20 cellular contexts compared by ENCODE assay signal in the genomic region with DNA sequence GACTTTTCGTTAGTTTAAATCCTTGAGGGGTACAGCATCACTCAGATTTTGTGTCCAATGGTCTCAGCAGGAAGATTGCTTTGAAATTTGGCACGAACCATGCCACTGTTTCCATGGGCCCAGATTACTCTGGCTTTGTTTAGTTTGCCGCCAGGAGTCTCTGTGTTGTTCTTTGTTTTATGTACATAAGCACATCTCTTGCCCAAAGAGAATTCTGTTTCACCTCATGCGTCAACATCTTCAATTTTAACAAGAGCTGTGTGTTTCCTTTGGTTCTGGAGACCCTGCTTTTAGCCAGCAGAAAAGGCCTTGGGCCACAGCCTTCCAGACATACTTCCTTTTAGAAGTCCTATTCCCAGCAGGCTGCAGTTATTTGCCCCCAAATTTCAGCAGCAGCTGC.
A peak's percentile ranks its signal among the peaks of the same experiment; 100 is the strongest.
DNase-seq lines count a peak whose midpoint lies in the region; ATAC-seq and TF ChIP-seq lines count a peak whose summit lies in the region.
"Had no signal": no experiment of that assay in that cellular context is flagged by ENCODE, and none has a peak within 500 bp of the region (broad histone marks: within the 10 kb centered on the region; RNA-seq: fewer than 3 reads in every experiment).

No MANE protein-coding gene starts in this region.

- peaks cover 7% of the 10 kb centered on the region for H3K4me1 Mint-ChIP-seq in T-helper 17 cell
- peaks cover 8% of the 10 kb centered on the region for H3K4me1 Mint-ChIP-seq in activated naive CD4-positive, alpha-beta T cell treated with anti-CD3 and anti-CD28 coated beads for 36 hours (ENCODE audit: low read depth)
- H3K4me1 Mint-ChIP-seq: naive B cell had no signal

- H3K9me3 ChIP-seq in thyroid gland (no peaks in the 10 kb centered on the region), T-helper 17 cell (ENCODE audit: control insufficient read depth, low read length, poor library complexity, severe bottlenecking) (no peaks in the 10 kb centered on the region)
- H3K9me3 ChIP-seq: psoas muscle, SK-N-SH had no signal

- WGBS in thyroid gland, 2 donors: 39 to 41% methylated on average over 4 of the region's 4 CpGs

- H3K27ac ChIP-seq in epithelial cell of prostate: peak overlapping the region; percentile 35
- H3K27ac ChIP-seq in thyroid gland: peak overlapping the region; percentile 73 to 91 (median 79)
- H3K27ac ChIP-seq: GM23248, PC-9, psoas muscle had no signal

- DNase-seq in NCI-H510A treated with DMSO at 0.1 percent for 48 hours (lab: John Stamatoyannopoulos, UW): peak; percentile 4
- no peak for DNase-seq in NCI-H510A (lab: John Stamatoyannopoulos, UW)
- DNase-seq in NCI-H748 treated with DMSO at 0.1 percent for 48 hours (lab: John Stamatoyannopoulos, UW): peak; percentile 72
- DNase-seq in epithelial cell of prostate (ENCODE audit: low read depth, low spot score): no peak
- peak; percentile 71 for DNase-seq in thyroid gland
- no peak for DNase-seq in T-helper 17 cell
- DNase-seq in activated naive CD4-positive, alpha-beta T cell treated with anti-CD3 and anti-CD28 coated beads for 36 hours: no peak
- no peak for DNase-seq in T-helper 2 cell
- DNase-seq: activated CD4-positive, alpha-beta memory T cell treated with anti-CD3 and anti-CD28 coated beads, Interleukin-2, amount 10 ng/mL, durations not matched to agents 7 days and 5 days; glutamatergic neuron; GM23248; MV-4-11; naive B cell; NCI-H526; PC-9; psoas muscle; SK-N-SH; stimulated activated CD4-positive, alpha-beta T cell treated with anti-CD3 and anti-CD28 coated beads, Interleukin-12 subunit alpha, Interleukin-12 subunit beta, amount 100 ng/mL, for 4 hours; stimulated activated naive CD8-positive, alpha-beta T cell treated with anti-CD3 and anti-CD28 coated beads, Interleukin-15, Interleukin-2, amounts not matched to agents 100 U/mL and 50 U/mL, for 24 hours had no signal

- no peak overlapping the region for H3K4me3 ChIP-seq in thyroid gland (replicated peaks in 1 of 3)
- H3K4me3 ChIP-seq: GM23248, PC-9, psoas muscle had no signal

- CTCF ChIA-PET in activated naive CD4-positive, alpha-beta T cell treated with anti-CD3 and anti-CD28 coated beads for 36 hours (lab: Charles Lee): no interaction called here

- no peaks in the 10 kb centered on the region for H3K9me3 Mint-ChIP-seq in activated naive CD4-positive, alpha-beta T cell treated with anti-CD3 and anti-CD28 coated beads for 36 hours
- H3K9me3 Mint-ChIP-seq: activated CD4-positive, alpha-beta memory T cell treated with anti-CD3 and anti-CD28 coated beads, Interleukin-2, amount 10 ng/mL, durations not matched to agents 7 days and 5 days; IgD-negative memory B cell; naive B cell had no signal

- peaks cover 18 to 25% of the 10 kb centered on the region in 2 donors for H3K36me3 ChIP-seq in thyroid gland

- H3K4me1 ChIP-seq in thyroid gland: peaks cover 18 to 23% of the 10 kb centered on the region in 2 donors
- H3K4me1 ChIP-seq: psoas muscle had no signal

- H3K4me3 Mint-ChIP-seq in T-helper 17 cell: no peak overlapping the region
- no peak overlapping the region for H3K4me3 Mint-ChIP-seq in activated naive CD4-positive, alpha-beta T cell treated with anti-CD3 and anti-CD28 coated beads for 36 hours
- H3K4me3 Mint-ChIP-seq: activated CD4-positive, alpha-beta memory T cell treated with anti-CD3 and anti-CD28 coated beads, Interleukin-2, amount 10 ng/mL, durations not matched to agents 7 days and 5 days; IgD-negative memory B cell had no signal

- no peak for TF ChIP-seq CTCF in thyroid gland (IDR thresholded peaks at IDR 0.05)

- H3K27me3 ChIP-seq in thyroid gland: no peaks in the 10 kb centered on the region

- H3K27me3 Mint-ChIP-seq in T-helper 17 cell: no peaks in the 10 kb centered on the region
- H3K27me3 Mint-ChIP-seq in activated naive CD4-positive, alpha-beta T cell treated with anti-CD3 and anti-CD28 coated beads for 36 hours (ENCODE audit: low read depth): no peaks in the 10 kb centered on the region
- H3K27me3 Mint-ChIP-seq: activated CD4-positive, alpha-beta memory T cell treated with anti-CD3 and anti-CD28 coated beads, Interleukin-2, amount 10 ng/mL, durations not matched to agents 7 days and 5 days; IgD-negative memory B cell; naive B cell had no signal

- TF ChIP-seq POLR2A in thyroid gland (IDR thresholded peaks at IDR 0.05): peak in 1 of 2 donors; percentile 68

- ATAC-seq in T-helper 17 cell: no peak
- ATAC-seq: psoas muscle; stimulated activated naive CD8-positive, alpha-beta T cell treated with anti-CD3 and anti-CD28 coated beads, Interleukin-15, Interleukin-2, amounts not matched to agents 100 U/mL and 50 U/mL, for 24 hours had no signal

- H3K36me3 Mint-ChIP-seq in T-helper 17 cell (ENCODE audit: low read depth): peaks cover 10% of the 10 kb centered on the region
- peaks cover 32% of the 10 kb centered on the region for H3K36me3 Mint-ChIP-seq in activated naive CD4-positive, alpha-beta T cell treated with anti-CD3 and anti-CD28 coated beads for 36 hours (ENCODE audit: low read depth)

- intact Hi-C loops in thyroid gland (cut with DNase I): no loop called here
- intact Hi-C loops in activated naive CD4-positive, alpha-beta T cell treated with anti-CD3 and anti-CD28 coated beads for 36 hours (cut with micrococcal nuclease): no loop called here

- H3K27ac Mint-ChIP-seq in T-helper 17 cell: no peak overlapping the region
- no peak overlapping the region for H3K27ac Mint-ChIP-seq in activated naive CD4-positive, alpha-beta T cell treated with anti-CD3 and anti-CD28 coated beads for 36 hours
- H3K27ac Mint-ChIP-seq: activated CD4-positive, alpha-beta memory T cell treated with anti-CD3 and anti-CD28 coated beads, Interleukin-2, amount 10 ng/mL, durations not matched to agents 7 days and 5 days; IgD-negative memory B cell; naive B cell had no signal

Comparison
In these comparisons a context has a peak if more than half of its experiments do, and no peak if none do; other contexts are left out.
1. DNase-seq: peak in NCI-H510A treated with DMSO at 0.1 percent for 48 hours (single experiment), NCI-H748 treated with DMSO at 0.1 percent for 48 hours (single experiment) and thyroid gland (2 of 2); none in NCI-H510A (single experiment), epithelial cell of prostate (single experiment), T-helper 17 cell (0 of 3), activated naive CD4-positive, alpha-beta T cell treated with anti-CD3 and anti-CD28 coated beads for 36 hours (single experiment) and T-helper 2 cell (0 of 5).